8 cellular contexts compared by ENCODE assay signal in the genomic region with DNA sequence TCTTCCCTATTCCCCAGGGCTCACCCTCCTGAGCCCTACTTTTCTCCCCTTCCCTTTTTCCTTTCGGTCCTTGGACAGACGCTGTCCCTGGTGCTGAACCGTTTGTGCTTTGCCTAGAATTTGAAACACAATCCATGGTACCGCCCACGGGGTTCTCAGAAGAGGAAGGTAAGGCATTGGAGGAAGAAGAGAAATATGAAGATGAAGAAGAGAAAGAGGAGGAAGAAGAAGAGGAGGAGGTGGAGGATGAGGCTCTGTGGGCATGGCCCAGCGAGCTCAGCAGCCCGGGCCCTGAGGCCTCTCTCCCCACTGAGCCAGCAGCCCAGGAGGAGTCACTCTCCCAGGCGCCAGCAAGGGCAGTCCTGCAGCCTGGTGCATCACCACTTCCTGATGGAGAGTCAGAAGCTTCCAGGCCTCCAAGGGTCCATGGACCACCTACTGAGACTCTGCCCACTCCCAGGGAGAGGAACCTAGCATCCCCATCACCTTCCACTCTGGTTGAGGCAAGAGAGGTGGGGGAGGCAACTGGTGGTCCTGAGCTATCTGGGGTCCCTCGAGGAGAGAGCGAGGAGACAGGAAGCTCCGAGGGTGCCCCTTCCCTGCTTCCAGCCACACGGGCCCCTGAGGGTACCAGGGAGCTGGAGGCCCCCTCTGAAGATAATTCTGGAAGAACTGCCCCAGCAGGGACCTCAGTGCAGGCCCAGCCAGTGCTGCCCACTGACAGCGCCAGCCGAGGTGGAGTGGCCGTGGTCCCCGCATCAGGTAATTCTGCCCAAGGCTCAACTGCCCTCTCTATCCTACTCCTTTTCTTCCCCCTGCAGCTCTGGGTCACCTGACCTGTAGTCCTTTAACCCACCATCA.
DNase-seq lines count a peak whose midpoint lies in the region.
"Had no signal": no experiment of that assay in that cellular context is flagged by ENCODE, and none has a peak within 500 bp of the region (broad histone marks: within the 10 kb centered on the region; RNA-seq: fewer than 3 reads in every experiment).

No MANE protein-coding gene starts in this region.

- DNase-seq in ELR (ENCODE audit: low read depth) = peak; percentile 54
- DNase-seq in RPMI8226 = peak; percentile 70
- DNase-seq in iPS-NIHi7 (ENCODE audit: extremely low spot score) = peak; percentile 78
- DNase-seq in NCI-H2171 (lab: John Stamatoyannopoulos, UW) = no peak
- DNase-seq in germinal center (ENCODE audit: low spot score) = no peak
- no peak for DNase-seq in activated CD8-positive, alpha-beta memory T cell treated with anti-CD3 and anti-CD28 coated beads, Interleukin-2, amount 50 U/mL, for 48 hours
- DNase-seq: NCI-H1092, right cardiac atrium had no signal

Comparison
In these comparisons a context has a peak if more than half of its experiments do, and no peak if none do; other contexts are left out.
1. DNase-seq: peak in ELR (single experiment), RPMI8226 (single experiment) and iPS-NIHi7 (single experiment); none in NCI-H2171 (single experiment), germinal center (single experiment) and activated CD8-positive, alpha-beta memory T cell treated with anti-CD3 and anti-CD28 coated beads, Interleukin-2, amount 50 U/mL, for 48 hours (single experiment).